In the genomic region with DNA sequence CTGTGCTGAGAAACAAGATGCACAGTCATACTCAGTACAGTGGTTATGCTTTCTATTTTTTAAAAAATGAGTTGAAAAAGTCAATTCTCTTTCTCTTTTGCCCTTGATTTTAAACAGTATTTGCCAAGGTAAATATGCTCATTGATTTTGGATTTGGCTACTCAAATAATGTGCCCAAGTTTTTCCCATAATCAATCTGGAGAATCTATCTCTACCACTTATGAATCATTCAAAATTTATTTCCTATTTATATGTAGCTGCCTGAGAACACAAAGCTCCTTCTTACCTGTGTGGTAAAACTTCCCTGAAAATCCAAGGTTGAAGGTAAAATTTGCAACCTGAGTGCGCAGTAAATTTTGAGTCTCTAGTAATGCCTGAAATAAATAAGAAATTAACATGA, we compare ENCODE assay signal across 27 cellular contexts.
"Had no signal": no experiment of that assay in that cellular context is flagged by ENCODE, and none has a peak within 500 bp of the region (broad histone marks: within the 10 kb centered on the region; RNA-seq: fewer than 3 reads in every experiment).

No MANE protein-coding gene starts in this region.

- ATAC-seq: effector memory CD8-positive, alpha-beta T cell; esophagus mucosa; foreskin keratinocyte; gastrocnemius medialis; gastroesophageal sphincter; heart left ventricle; heart right ventricle had no signal

- FAIRE-seq: colon, endometrium, endothelial cell of umbilical vein, frontal cortex had no signal

- H3K36me3 ChIP-seq: colonic mucosa, esophagus muscularis mucosa, esophagus squamous epithelium, gastrocnemius medialis, gastroesophageal sphincter, heart left ventricle, heart right ventricle had no signal

- H3K27me3 ChIP-seq: colonic mucosa, dorsolateral prefrontal cortex, esophagus muscularis mucosa, esophagus squamous epithelium, foreskin keratinocyte, gastrocnemius medialis, gastroesophageal sphincter, heart left ventricle, heart right ventricle had no signal

- H3K9me3 ChIP-seq: colonic mucosa, esophagus muscularis mucosa, esophagus squamous epithelium, gastrocnemius medialis, gastroesophageal sphincter, heart left ventricle had no signal

- DNase-seq: colonic mucosa; cortex of kidney; dermis blood vessel endothelial cell; dorsolateral prefrontal cortex; effector CD4-positive, alpha-beta T cell; effector CD8-positive, alpha-beta T cell; effector memory CD4-positive, alpha-beta T cell; effector memory CD8-positive, alpha-beta T cell; endodermal cell; esophagus squamous epithelium; foreskin fibroblast; foreskin keratinocyte; foreskin melanocyte; gastrocnemius medialis; glutamatergic neuron; head of caudate nucleus; heart left ventricle; heart right ventricle had no signal

- H3K27ac ChIP-seq: colonic mucosa, coronary artery, dorsolateral prefrontal cortex, epithelial cell of prostate, esophagus muscularis mucosa, esophagus squamous epithelium, foreskin keratinocyte, gastrocnemius medialis, gastroesophageal sphincter, heart left ventricle, heart right ventricle had no signal

- H3K4me1 ChIP-seq: colonic mucosa, esophagus muscularis mucosa, esophagus squamous epithelium, foreskin keratinocyte, gastrocnemius medialis, gastroesophageal sphincter, heart left ventricle, heart right ventricle had no signal

- H3K4me3 ChIP-seq: colonic mucosa, coronary artery, dorsolateral prefrontal cortex, esophagus muscularis mucosa, esophagus squamous epithelium, gastrocnemius medialis, gastroesophageal sphincter, heart left ventricle, heart right ventricle had no signal
